ENCODE assay signal across 31 cellular contexts in genomic region chr3:140933552-140933951, GRCh38.
"Had no signal": no experiment of that assay in that cellular context is flagged by ENCODE, and none has a peak within 500 bp of the region (broad histone marks: within the 10 kb centered on the region; RNA-seq: fewer than 3 reads in every experiment).

No MANE protein-coding gene starts in this region.

- H3K27me3 ChIP-seq: adrenal gland, body of pancreas, breast epithelium had no signal

- H3K4me1 Mint-ChIP-seq: activated B cell treated with CpG ODN at 0.5 μM for 24 hours; activated CD4-positive, alpha-beta T cell treated with anti-CD3 and anti-CD28 coated beads, Interleukin-2, amount 10 ng/mL, durations not matched to agents 24 days and 14 days; activated naive CD8-positive, alpha-beta T cell treated with anti-CD3 and anti-CD28 coated beads for 36 hours had no signal

- H3K27ac ChIP-seq: adrenal gland, body of pancreas, brain microvascular endothelial cell, breast epithelium, VCaP had no signal

- H3K9me3 ChIP-seq: adrenal gland, body of pancreas, breast epithelium had no signal

- H3K4me3 Mint-ChIP-seq: activated B cell treated with CpG ODN at 0.5 μM for 24 hours; activated CD4-positive, alpha-beta memory T cell treated with anti-CD3 and anti-CD28 coated beads for 36 hours; activated CD4-positive, alpha-beta T cell treated with anti-CD3 and anti-CD28 coated beads, Interleukin-2, amount 10 ng/mL, durations not matched to agents 24 days and 14 days; activated CD8-positive, alpha-beta T cell treated with anti-CD3 and anti-CD28 coated beads for 36 hours; activated naive CD4-positive, alpha-beta T cell treated with anti-CD3 and anti-CD28 coated beads for 36 hours; activated naive CD8-positive, alpha-beta T cell treated with anti-CD3 and anti-CD28 coated beads for 36 hours; T-helper 1 cell treated with Interleukin-12 subunit alpha and Interleukin-12 subunit beta and Interleukin-4 antibody, amounts not matched to agents 30 μg/mL and 1 μg/mL, for 36 hours; T-helper 2 cell treated with Interferon-gamma antibody and Interleukin-4, amounts not matched to agents 5 μg/mL and 100 μg/mL, for 36 hours had no signal

- H3K36me3 Mint-ChIP-seq: activated naive CD8-positive, alpha-beta T cell treated with anti-CD3 and anti-CD28 coated beads for 36 hours had no signal

- H3K4me3 ChIP-seq: adrenal gland, body of pancreas, breast epithelium had no signal

- H3K4me1 ChIP-seq: adrenal gland, breast epithelium had no signal

- H3K9me3 Mint-ChIP-seq: activated CD4-positive, alpha-beta memory T cell treated with anti-CD3 and anti-CD28 coated beads for 36 hours had no signal

- H3K36me3 ChIP-seq: adrenal gland, brain microvascular endothelial cell, breast epithelium had no signal

- ATAC-seq: activated CD8-positive, alpha-beta T cell treated with anti-CD3 and anti-CD28 coated beads for 36 hours; activated naive CD4-positive, alpha-beta T cell treated with anti-CD3 and anti-CD28 coated beads, Interleukin-2, amount 50 U/mL, for 72 hours; body of pancreas had no signal

- DNase-seq: activated B cell treated with CpG ODN at 0.5 μM for 24 hours; activated CD4-positive, alpha-beta memory T cell treated with anti-CD3 and anti-CD28 coated beads for 36 hours; activated CD4-positive, alpha-beta T cell treated with anti-CD3 and anti-CD28 coated beads for 4 hours; activated CD4-positive, alpha-beta T cell treated with anti-CD3 and anti-CD28 coated beads, Interleukin-2, amount 10 ng/mL, durations not matched to agents 24 days and 14 days; activated CD4-positive, alpha-beta T cell treated with anti-CD3 and anti-CD28 coated beads, Interleukin-2, amount 50 U/mL, for 1 hour; activated CD4-positive, alpha-beta T cell treated with anti-CD3 and anti-CD28 coated beads, Interleukin-2, amount 50 U/mL, for 4 hours; activated CD4-positive, CD25-positive, alpha-beta regulatory T cell treated with anti-CD3 and anti-CD28 coated beads, Interleukin-2, amount 50 U/mL, for 72 hours; activated CD8-positive, alpha-beta memory T cell treated with anti-CD3 and anti-CD28 coated beads, Interleukin-2, amount 50 U/mL, for 4 hours; activated CD8-positive, alpha-beta T cell treated with anti-CD3 and anti-CD28 coated beads for 36 hours; activated effector memory CD4-positive, alpha-beta T cell treated with Interleukin-2 at 50 U/mL for 16 hours; activated gamma-delta T cell treated with Interleukin-2 at 50 U/mL for 16 hours; activated naive CD4-positive, alpha-beta T cell; activated naive CD4-positive, alpha-beta T cell treated with anti-CD3 and anti-CD28 coated beads for 36 hours; activated naive CD4-positive, alpha-beta T cell treated with anti-CD3 and anti-CD28 coated beads, Interleukin-2, amount 50 U/mL, for 16 hours; activated naive CD8-positive, alpha-beta T cell treated with anti-CD3 and anti-CD28 coated beads for 36 hours; activated T-cell treated with anti-CD3 and anti-CD28 coated beads for 4 hours; activated T-cell treated with anti-CD3 and anti-CD28 coated beads, Interleukin-2, amount 50 U/mL, for 1 hour; activated T-cell treated with anti-CD3 and anti-CD28 coated beads, Interleukin-2, amount 50 U/mL, for 48 hours; adrenal gland; amniotic stem cell; aorta; body of pancreas; brain microvascular endothelial cell; central memory CD4-positive, alpha-beta T cell; T-helper 2 cell; T-helper 9 cell had no signal
